19 cellular contexts compared by ENCODE assay signal in the genomic region with DNA sequence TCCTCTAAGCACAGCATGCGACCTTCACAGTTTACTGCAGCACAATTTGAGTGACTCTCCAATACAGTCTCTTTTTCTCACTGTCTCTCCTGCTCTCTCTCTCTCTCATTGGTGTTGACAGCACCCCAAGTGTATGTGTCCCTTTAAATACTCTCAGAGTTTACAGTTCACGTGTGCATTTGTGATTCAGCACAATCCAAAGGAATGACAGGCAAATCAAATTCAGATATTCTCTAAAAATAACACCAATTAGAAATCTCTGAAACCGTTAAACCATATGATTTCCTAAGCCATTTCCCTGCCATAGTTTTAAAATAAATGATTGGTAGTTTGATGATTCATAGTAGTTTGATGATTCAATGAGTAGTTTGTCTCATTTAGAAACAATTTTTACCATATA.
DNase-seq lines count a peak whose midpoint lies in the region; TF ChIP-seq lines count a peak whose summit lies in the region.
"Had no signal": no experiment of that assay in that cellular context is flagged by ENCODE, and none has a peak within 500 bp of the region (broad histone marks: within the 10 kb centered on the region; RNA-seq: fewer than 3 reads in every experiment).

No MANE protein-coding gene starts in this region.

- CTCF ChIA-PET in Caco-2 (lab: Charles Lee), result no interaction called here

- POLR2A ChIA-PET in Caco-2 (lab: Charles Lee), result no interaction called here

- H3K9me3 ChIP-seq in Caco-2, result no peaks in the 10 kb centered on the region
- H3K9me3 ChIP-seq: BLaER1 had no signal

- no peak overlapping the region for H3K27ac Mint-ChIP-seq in Caco-2 (ENCODE audit: unreplicated experiment)
- H3K27ac Mint-ChIP-seq: CD8-positive, alpha-beta T cell; T-helper 17 cell had no signal

- no peak for TF ChIP-seq CTCF in fibroblast of mammary gland (conservative IDR thresholded peaks at IDR 0.05; ENCODE audit: control insufficient read depth, insufficient read depth, low read depth, low read length)
- TF ChIP-seq CTCF in Caco-2 (IDR thresholded peaks at IDR 0.05; ENCODE audit: insufficient read depth in 1 of 2, low read depth in 1 of 2, low read length in 1 of 2, severe bottlenecking in 1 of 2, unreplicated experiment in 1 of 2), result no peak

- H3K4me1 Mint-ChIP-seq in Caco-2 (ENCODE audit: low read depth, unreplicated experiment), result no peaks in the 10 kb centered on the region
- H3K4me1 Mint-ChIP-seq: T-helper 17 cell had no signal

- H3K4me3 Mint-ChIP-seq in Caco-2 (ENCODE audit: unreplicated experiment), result no peak overlapping the region
- H3K4me3 Mint-ChIP-seq: CD8-positive, alpha-beta T cell; H9; T-helper 17 cell had no signal

- H3K27me3 Mint-ChIP-seq in Caco-2 (ENCODE audit: insufficient read depth, unreplicated experiment), result peaks cover 9% of the 10 kb centered on the region

- no peaks in the 10 kb centered on the region for H3K4me1 ChIP-seq in Caco-2
- H3K4me1 ChIP-seq: BLaER1 had no signal

- DNase-seq in EH (ENCODE audit: low read depth), result peak; percentile 9
- DNase-seq in HS-5 (ENCODE audit: low read depth), result peak; percentile 34
- DNase-seq in fibroblast of mammary gland (ENCODE audit: low read depth), result peak; percentile 1
- no peak for DNase-seq in nucleus accumbens (lab: John Stamatoyannopoulos, UW)
- no peak for DNase-seq in KG1 (lab: John Stamatoyannopoulos, UW)
- DNase-seq in Caco-2, result no peak
- DNase-seq in NCI-H82 treated with DMSO at 0.1 percent for 48 hours (lab: John Stamatoyannopoulos, UW; ENCODE audit: unreplicated experiment), result no peak
- DNase-seq: CD8-positive, alpha-beta T cell; DMS79; GF-D8; H9; NCI-H1436; NCI-H2081 treated with DMSO at 0.1 percent for 48 hours; NCI-H510A treated with DMSO at 0.1 percent for 48 hours; NCI-H82; SHP77 treated with DMSO at 0.1 percent for 48 hours; T-helper 17 cell had no signal

- no peaks in the 10 kb centered on the region for H3K9me3 Mint-ChIP-seq in Caco-2 (ENCODE audit: unreplicated experiment)
- H3K9me3 Mint-ChIP-seq: CD8-positive, alpha-beta T cell; H9 had no signal

- H3K36me3 ChIP-seq in Caco-2 (ENCODE audit: control insufficient read depth, insufficient read depth, low read length), result no peaks in the 10 kb centered on the region
- H3K36me3 ChIP-seq: BLaER1 had no signal

- H3K4me3 ChIP-seq in fibroblast of mammary gland (ENCODE audit: control insufficient read depth, low read depth, low read length), result no peak overlapping the region
- no peak overlapping the region for H3K4me3 ChIP-seq in Caco-2 (ENCODE audit: low read depth, low read length)
- H3K4me3 ChIP-seq: BLaER1, K562 had no signal

- no peaks in the 10 kb centered on the region for H3K36me3 Mint-ChIP-seq in Caco-2 (ENCODE audit: insufficient read depth, unreplicated experiment)
- H3K36me3 Mint-ChIP-seq: CD8-positive, alpha-beta T cell had no signal

- H3K27me3 ChIP-seq in Caco-2 (replicated peaks; ENCODE audit: control insufficient read depth, insufficient read depth, low read length), result no peaks in the 10 kb centered on the region
- H3K27me3 ChIP-seq: BLaER1 had no signal

- BruUV-seq in Caco-2 (replicated peaks; lab: Mats Ljungman, UMichigan), result no TSS peak

- intact Hi-C loops in Caco-2 (cut with micrococcal nuclease; ENCODE audit: unreplicated experiment), result no loop called here

Comparison
In these comparisons a context has a peak if more than half of its experiments do, and no peak if none do; other contexts are left out.
1. DNase-seq: peak in EH (single experiment), HS-5 (single experiment) and fibroblast of mammary gland (single experiment); none in nucleus accumbens (0 of 56), KG1 (single experiment), Caco-2 (0 of 2) and NCI-H82 treated with DMSO at 0.1 percent for 48 hours (single experiment).